Comparison of ENCODE assay signal across 7 cellular contexts in the genomic region with DNA sequence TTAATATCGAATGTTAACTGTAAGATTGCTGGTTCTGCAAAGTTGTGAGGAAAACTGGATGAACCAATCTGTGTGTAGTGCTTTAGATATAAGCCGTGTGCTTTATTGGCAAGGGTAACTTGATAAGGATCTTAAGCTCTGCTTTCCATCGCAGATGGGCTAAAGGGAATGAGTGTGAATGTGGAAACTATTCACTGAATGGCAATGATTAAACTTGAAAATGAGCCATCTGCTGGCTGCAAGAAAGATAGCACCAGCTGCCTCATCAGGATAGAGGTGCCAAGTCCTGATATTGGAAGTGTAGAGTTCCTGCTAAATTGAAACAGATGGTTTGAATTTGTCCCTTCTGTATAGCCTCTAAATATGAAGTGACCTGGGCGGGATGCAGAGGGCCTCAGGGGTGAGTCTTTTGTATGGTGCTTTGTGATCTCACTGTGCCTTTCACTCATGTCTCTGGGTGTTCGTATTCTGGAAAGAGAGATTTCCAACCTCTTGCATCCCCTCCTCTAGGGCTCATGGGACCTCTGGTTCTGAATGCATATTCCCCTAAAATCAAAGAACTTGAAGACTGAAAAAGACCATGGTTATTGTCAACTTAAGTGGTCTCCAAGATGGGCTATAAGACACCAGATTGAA. TPM values are rescaled to one million over a fixed set of nuclear protein-coding genes. Genes with fewer than 3 reads are reported as not detected.
DNase-seq lines count a peak whose midpoint lies in the region; ATAC-seq and TF ChIP-seq lines count a peak whose summit lies in the region.

No MANE protein-coding gene starts in this region.

- H3K36me3 ChIP-seq in Loucy (ENCODE audit: insufficient read depth, low read length): no peaks in the 10 kb centered on the region
- no peaks in the 10 kb centered on the region for H3K36me3 ChIP-seq in left lung

- no peak overlapping the region for H2AFZ ChIP-seq in Loucy (ENCODE audit: low read length)

- no peaks in the 10 kb centered on the region for H3K79me2 ChIP-seq in Loucy (ENCODE audit: insufficient read depth, low read length)

- peak; percentile 57 for ATAC-seq in left lung
- no peak for ATAC-seq in GM21786 (IDR thresholded peaks at IDR 0.05; ENCODE audit: unreplicated experiment)

- H3K27me3 ChIP-seq in Loucy (ENCODE audit: insufficient read depth, low read length, poor library complexity, severe bottlenecking): no peaks in the 10 kb centered on the region
- no peaks in the 10 kb centered on the region for H3K27me3 ChIP-seq in left lung

- H3K4me1 ChIP-seq in Loucy (ENCODE audit: insufficient read depth, low read length, poor library complexity, severe bottlenecking) (no peaks in the 10 kb centered on the region), left lung (no peaks in the 10 kb centered on the region)

- H3K9me2 ChIP-seq in Loucy (replicated peaks; ENCODE audit: low read depth, low read length): no peaks in the 10 kb centered on the region

- no peak overlapping the region for H3K9ac ChIP-seq in Loucy (ENCODE audit: low read depth, low read length, poor library complexity, severe bottlenecking)

- no peak overlapping the region for H3K4me2 ChIP-seq in Loucy (ENCODE audit: low read depth, low read length, poor library complexity, severe bottlenecking)

- DNase-seq in GM03348 (ENCODE audit: low spot score) (peak; percentile 77), amniotic epithelial cell (ENCODE audit: low read depth) (peak; percentile 19), left lung (no peak), T-helper 2 cell (no peak), posterior cingulate gyrus (no peak)

- H3F3A ChIP-seq in Loucy (ENCODE audit: low read depth): no peaks in the 10 kb centered on the region; the same call in 1 of the 2 replicates

- H4K20me1 ChIP-seq in Loucy (ENCODE audit: insufficient read depth, low read length, poor library complexity, severe bottlenecking): no peaks in the 10 kb centered on the region

- peak; percentile 84 for TF ChIP-seq CTCF in Loucy (conservative IDR thresholded peaks at IDR 0.05; ENCODE audit: low read length)
- peak; percentile 39 to 40 for TF ChIP-seq CTCF in left lung (IDR thresholded peaks at IDR 0.05)

- intact Hi-C loops in left lung (cut with DNase I): no loop called here
- intact Hi-C loops in posterior cingulate gyrus (cut with DNase I): loop anchor here (5.0 kb wide), 1 partner anchor 109 kb away; no protein-coding TSS in a partner anchor

- H3K4me3 ChIP-seq in Loucy (ENCODE audit: low read length, poor library complexity, severe bottlenecking) (no peak overlapping the region), left lung (no peak overlapping the region)

- no peak overlapping the region for H3K27ac ChIP-seq in left lung

- H3K9me3 ChIP-seq in Loucy (ENCODE audit: insufficient read depth, low read depth, low read length) (no peaks in the 10 kb centered on the region), left lung (no peaks in the 10 kb centered on the region)

RNA-seq across cellular contexts. Expression of gene FCRL3, which starts 9.2 kb away (rescaled TPM):
- under 1 TPM; 0.58 to 0.84 TPM for total RNA-seq in left lung

Comparison
In these comparisons a context has a peak if more than half of its experiments do, and no peak if none do; other contexts are left out.
1. DNase-seq: peak in GM03348 (single experiment) and amniotic epithelial cell (single experiment); none in left lung (0 of 2), T-helper 2 cell (0 of 5) and posterior cingulate gyrus (0 of 10).